In the genomic region with DNA sequence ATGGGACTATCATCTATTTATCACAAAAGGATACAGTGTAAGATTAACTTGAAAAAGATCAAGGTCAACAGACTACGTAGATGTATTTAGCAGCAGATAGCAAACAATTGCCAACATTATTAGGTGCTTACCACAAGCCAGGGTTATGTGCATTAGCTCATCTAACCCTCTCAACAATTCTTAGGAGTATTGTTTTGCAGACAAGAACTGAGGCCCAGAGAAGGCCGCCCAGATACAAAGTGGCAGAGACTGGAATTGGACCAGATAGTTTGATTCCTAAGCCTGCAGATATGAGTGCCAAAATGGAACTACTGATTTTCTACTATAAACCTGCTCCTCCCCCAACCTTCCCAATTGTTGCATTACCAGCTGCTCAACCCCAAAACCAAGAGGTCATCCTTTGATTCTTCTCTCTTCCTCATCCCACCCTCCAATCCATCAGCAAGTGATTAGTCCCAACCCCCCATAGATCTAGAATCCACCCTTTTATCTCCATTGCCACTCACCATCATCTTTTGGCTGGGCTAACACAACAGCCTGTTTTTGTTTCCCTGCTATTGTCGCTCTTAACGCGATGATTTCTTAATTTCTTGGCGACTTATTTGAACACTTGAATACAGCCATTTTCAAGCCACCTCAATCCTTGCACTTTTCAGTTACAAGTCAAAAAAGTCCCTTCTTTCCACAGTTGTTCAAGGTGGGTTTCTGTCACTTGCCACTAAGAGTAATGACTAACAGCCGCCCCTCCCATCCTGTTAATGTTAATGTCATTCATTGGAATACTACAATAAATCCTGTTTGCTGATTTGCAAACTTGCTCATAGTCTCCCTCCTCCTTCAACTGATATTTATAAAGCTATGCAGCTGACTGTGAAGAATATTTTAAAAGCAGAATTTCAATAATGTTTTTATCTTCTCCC, we compare ENCODE assay signal across 12 cellular contexts. TPM values are rescaled to one million over a fixed set of nuclear protein-coding genes. Genes with fewer than 3 reads are reported as not detected.
DNase-seq lines count a peak whose midpoint lies in the region; ATAC-seq and TF ChIP-seq lines count a peak whose summit lies in the region.
"Had no signal": no experiment of that assay in that cellular context is flagged by ENCODE, and none has a peak within 500 bp of the region (broad histone marks: within the 10 kb centered on the region; RNA-seq: fewer than 3 reads in every experiment).

No MANE protein-coding gene starts in this region.

- H3K4me3 ChIP-seq in uterus: peak overlapping the region in 1 of 2 donors; percentile 94

- no peak for TF ChIP-seq CTCF in uterus (IDR thresholded peaks at IDR 0.05)

- H3K4me1 Mint-ChIP-seq in activated naive CD4-positive, alpha-beta T cell treated with anti-CD3 and anti-CD28 coated beads, Interleukin-2, amount 10 ng/mL, durations not matched to agents 7 days and 5 days: peaks cover 79% of the 10 kb centered on the region
- peaks cover 82% of the 10 kb centered on the region for H3K4me1 Mint-ChIP-seq in activated naive CD8-positive, alpha-beta T cell (ENCODE audit: low read depth)
- H3K4me1 Mint-ChIP-seq in memory B cell: peaks cover 31% of the 10 kb centered on the region

- H3K27me3 Mint-ChIP-seq in activated naive CD4-positive, alpha-beta T cell treated with anti-CD3 and anti-CD28 coated beads, Interleukin-2, amount 10 ng/mL, durations not matched to agents 7 days and 5 days: peaks cover 3% of the 10 kb centered on the region
- H3K27me3 Mint-ChIP-seq in activated naive CD8-positive, alpha-beta T cell: no peaks in the 10 kb centered on the region
- H3K27me3 Mint-ChIP-seq in memory B cell: no peaks in the 10 kb centered on the region

- H3K36me3 Mint-ChIP-seq in activated naive CD4-positive, alpha-beta T cell treated with anti-CD3 and anti-CD28 coated beads, Interleukin-2, amount 10 ng/mL, durations not matched to agents 7 days and 5 days: peaks cover 72% of the 10 kb centered on the region
- peaks cover 29% of the 10 kb centered on the region for H3K36me3 Mint-ChIP-seq in activated naive CD8-positive, alpha-beta T cell
- H3K36me3 Mint-ChIP-seq in memory B cell: peaks cover 14% of the 10 kb centered on the region

- peak overlapping the region; percentile 98 for H3K27ac Mint-ChIP-seq in activated naive CD4-positive, alpha-beta T cell treated with anti-CD3 and anti-CD28 coated beads, Interleukin-2, amount 10 ng/mL, durations not matched to agents 7 days and 5 days
- peak overlapping the region; percentile 95 for H3K27ac Mint-ChIP-seq in activated naive CD8-positive, alpha-beta T cell
- H3K27ac Mint-ChIP-seq in memory B cell: peak overlapping the region; percentile 84

- H3K27me3 ChIP-seq in uterus: no peaks in the 10 kb centered on the region
- H3K27me3 ChIP-seq: foreskin keratinocyte had no signal

- H3K4me1 ChIP-seq in uterus: no peaks in the 10 kb centered on the region

- H3K4me3 Mint-ChIP-seq in activated naive CD4-positive, alpha-beta T cell treated with anti-CD3 and anti-CD28 coated beads, Interleukin-2, amount 10 ng/mL, durations not matched to agents 7 days and 5 days: peak overlapping the region; percentile 95
- peak overlapping the region; percentile 88 for H3K4me3 Mint-ChIP-seq in activated naive CD8-positive, alpha-beta T cell
- H3K4me3 Mint-ChIP-seq in memory B cell: no peak overlapping the region

- ATAC-seq in memory B cell (ENCODE audit: low read depth): no peak
- no peak for ATAC-seq in HG03045 (IDR thresholded peaks at IDR 0.05; ENCODE audit: unreplicated experiment)
- no peak for ATAC-seq in HG03025 (IDR thresholded peaks at IDR 0.05; ENCODE audit: low FRiP score, unreplicated experiment)
- ATAC-seq: foreskin keratinocyte had no signal

- peak overlapping the region; percentile 96 for H3K27ac ChIP-seq in uterus
- H3K27ac ChIP-seq: foreskin keratinocyte had no signal

- H3K9me3 ChIP-seq in uterus: no peaks in the 10 kb centered on the region

- no peak for TF ChIP-seq POLR2A in uterus (IDR thresholded peaks at IDR 0.05)

- H3K36me3 ChIP-seq in uterus: no peaks in the 10 kb centered on the region

- no peak for DNase-seq in activated naive CD4-positive, alpha-beta T cell treated with anti-CD3 and anti-CD28 coated beads, Interleukin-2, amount 10 ng/mL, durations not matched to agents 7 days and 5 days
- no peak for DNase-seq in activated naive CD4-positive, alpha-beta T cell treated with Interleukin-2 at 50 U/mL for 16 hours
- no peak for DNase-seq in memory B cell (ENCODE audit: low spot score in 2 of 2)
- no peak for DNase-seq in uterus
- no peak for DNase-seq in cerebellar cortex (ENCODE audit: low spot score)
- DNase-seq: foreskin keratinocyte; NCI-H524; posterior cingulate gyrus; stimulated activated naive CD4-positive, alpha-beta T cell treated with Interleukin-2 at 50 U/mL for 16 hours had no signal

- intact Hi-C loops in uterus (cut with DNase I; ENCODE audit: low total_unique reads): no loop called here

- H3K9me3 Mint-ChIP-seq in activated naive CD4-positive, alpha-beta T cell treated with anti-CD3 and anti-CD28 coated beads, Interleukin-2, amount 10 ng/mL, durations not matched to agents 7 days and 5 days: no peaks in the 10 kb centered on the region
- no peaks in the 10 kb centered on the region for H3K9me3 Mint-ChIP-seq in activated naive CD8-positive, alpha-beta T cell (ENCODE audit: low read depth)
- no peaks in the 10 kb centered on the region for H3K9me3 Mint-ChIP-seq in memory B cell

- CTCF ChIA-PET in activated naive CD4-positive, alpha-beta T cell treated with anti-CD3 and anti-CD28 coated beads, Interleukin-2, amount 10 ng/mL, durations not matched to agents 7 days and 5 days (lab: Charles Lee): interaction anchor here (1.0 to 3.3 kb wide), 4 partner anchors 29 to 58 kb away, joined by 3 to 37 read pairs (median 3); no protein-coding TSS in a partner anchor

RNA-seq across cellular contexts. Expression of a gene that starts 2.7 kb away (rescaled TPM):
- 100 to 1,000 TPM; 187 to 522 (median 260) TPM for total RNA-seq in uterus
